Comparison of ENCODE assay signal across 1 cellular context in genomic region chr14:20427231-20428009, GRCh38.
TF ChIP-seq lines count a peak whose summit lies in the region.

No MANE protein-coding gene starts in this region.

TF ChIP-seq in HepG2, 621 proteins besides CTCF, POLR2A, EP300 and RAD21 (continued from another document and continues in another):
- TF ChIP-seq, protein P1, sequence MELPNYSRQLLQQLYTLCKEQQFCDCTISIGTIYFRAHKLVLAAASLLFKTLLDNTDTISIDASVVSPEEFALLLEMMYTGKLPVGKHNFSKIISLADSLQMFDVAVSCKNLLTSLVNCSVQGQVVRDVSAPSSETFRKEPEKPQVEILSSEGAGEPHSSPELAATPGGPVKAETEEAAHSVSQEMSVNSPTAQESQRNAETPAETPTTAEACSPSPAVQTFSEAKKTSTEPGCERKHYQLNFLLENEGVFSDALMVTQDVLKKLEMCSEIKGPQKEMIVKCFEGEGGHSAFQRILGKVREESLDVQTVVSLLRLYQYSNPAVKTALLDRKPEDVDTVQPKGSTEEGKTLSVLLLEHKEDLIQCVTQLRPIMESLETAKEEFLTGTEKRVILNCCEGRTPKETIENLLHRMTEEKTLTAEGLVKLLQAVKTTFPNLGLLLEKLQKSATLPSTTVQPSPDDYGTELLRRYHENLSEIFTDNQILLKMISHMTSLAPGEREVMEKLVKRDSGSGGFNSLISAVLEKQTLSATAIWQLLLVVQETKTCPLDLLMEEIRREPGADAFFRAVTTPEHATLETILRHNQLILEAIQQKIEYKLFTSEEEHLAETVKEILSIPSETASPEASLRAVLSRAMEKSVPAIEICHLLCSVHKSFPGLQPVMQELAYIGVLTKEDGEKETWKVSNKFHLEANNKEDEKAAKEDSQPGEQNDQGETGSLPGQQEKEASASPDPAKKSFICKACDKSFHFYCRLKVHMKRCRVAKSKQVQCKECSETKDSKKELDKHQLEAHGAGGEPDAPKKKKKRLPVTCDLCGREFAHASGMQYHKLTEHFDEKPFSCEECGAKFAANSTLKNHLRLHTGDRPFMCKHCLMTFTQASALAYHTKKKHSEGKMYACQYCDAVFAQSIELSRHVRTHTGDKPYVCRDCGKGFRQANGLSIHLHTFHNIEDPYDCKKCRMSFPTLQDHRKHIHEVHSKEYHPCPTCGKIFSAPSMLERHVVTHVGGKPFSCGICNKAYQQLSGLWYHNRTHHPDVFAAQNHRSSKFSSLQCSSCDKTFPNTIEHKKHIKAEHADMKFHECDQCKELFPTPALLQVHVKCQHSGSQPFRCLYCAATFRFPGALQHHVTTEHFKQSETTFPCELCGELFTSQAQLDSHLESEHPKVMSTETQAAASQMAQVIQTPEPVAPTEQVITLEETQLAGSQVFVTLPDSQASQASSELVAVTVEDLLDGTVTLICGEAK (IDR thresholded peaks at IDR 0.05) = no peak
- TF ChIP-seq, protein P1 (CRISPR knock-in tag; IDR thresholded peaks at IDR 0.05) = no peak
- TF ChIP-seq ZNF660 (CRISPR knock-in tag; IDR thresholded peaks at IDR 0.05; ENCODE audit: borderline replicate concordance, low read depth) = no peak
- no peak for TF ChIP-seq ZNF747 (CRISPR knock-in tag; IDR thresholded peaks at IDR 0.05; ENCODE audit: borderline replicate concordance)
- no peak for TF ChIP-seq FLYWCH1 (CRISPR knock-in tag; IDR thresholded peaks at IDR 0.05)
- no peak for TF ChIP-seq GABPA (IDR thresholded peaks at IDR 0.05; ENCODE audit: low read depth, low read length)
- TF ChIP-seq GABPA (CRISPR knock-in tag; IDR thresholded peaks at IDR 0.05; ENCODE audit: low read depth) = peak; percentile 59
- TF ChIP-seq, protein P2, sequence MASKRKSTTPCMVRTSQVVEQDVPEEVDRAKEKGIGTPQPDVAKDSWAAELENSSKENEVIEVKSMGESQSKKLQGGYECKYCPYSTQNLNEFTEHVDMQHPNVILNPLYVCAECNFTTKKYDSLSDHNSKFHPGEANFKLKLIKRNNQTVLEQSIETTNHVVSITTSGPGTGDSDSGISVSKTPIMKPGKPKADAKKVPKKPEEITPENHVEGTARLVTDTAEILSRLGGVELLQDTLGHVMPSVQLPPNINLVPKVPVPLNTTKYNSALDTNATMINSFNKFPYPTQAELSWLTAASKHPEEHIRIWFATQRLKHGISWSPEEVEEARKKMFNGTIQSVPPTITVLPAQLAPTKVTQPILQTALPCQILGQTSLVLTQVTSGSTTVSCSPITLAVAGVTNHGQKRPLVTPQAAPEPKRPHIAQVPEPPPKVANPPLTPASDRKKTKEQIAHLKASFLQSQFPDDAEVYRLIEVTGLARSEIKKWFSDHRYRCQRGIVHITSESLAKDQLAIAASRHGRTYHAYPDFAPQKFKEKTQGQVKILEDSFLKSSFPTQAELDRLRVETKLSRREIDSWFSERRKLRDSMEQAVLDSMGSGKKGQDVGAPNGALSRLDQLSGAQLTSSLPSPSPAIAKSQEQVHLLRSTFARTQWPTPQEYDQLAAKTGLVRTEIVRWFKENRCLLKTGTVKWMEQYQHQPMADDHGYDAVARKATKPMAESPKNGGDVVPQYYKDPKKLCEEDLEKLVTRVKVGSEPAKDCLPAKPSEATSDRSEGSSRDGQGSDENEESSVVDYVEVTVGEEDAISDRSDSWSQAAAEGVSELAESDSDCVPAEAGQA (IDR thresholded peaks at IDR 0.05; ENCODE audit: low read depth) = no peak
- TF ChIP-seq, protein P2 (CRISPR knock-in tag; IDR thresholded peaks at IDR 0.05; ENCODE audit: borderline replicate concordance) = no peak
- TF ChIP-seq HIVEP1 (CRISPR knock-in tag; IDR thresholded peaks at IDR 0.05) = no peak
- TF ChIP-seq ZNF556 (CRISPR knock-in tag; IDR thresholded peaks at IDR 0.05; ENCODE audit: borderline replicate concordance) = 0 out of 2 replicates have a peak, but pooled peaks have one; percentile 31
- no peak for TF ChIP-seq AKAP8 (CRISPR knock-in tag; IDR thresholded peaks at IDR 0.05)
- TF ChIP-seq GATAD2A (CRISPR knock-in tag; IDR thresholded peaks at IDR 0.05) = peak; percentile 39; the same call in 1 of the 2 replicates
- TF ChIP-seq, protein P3, sequence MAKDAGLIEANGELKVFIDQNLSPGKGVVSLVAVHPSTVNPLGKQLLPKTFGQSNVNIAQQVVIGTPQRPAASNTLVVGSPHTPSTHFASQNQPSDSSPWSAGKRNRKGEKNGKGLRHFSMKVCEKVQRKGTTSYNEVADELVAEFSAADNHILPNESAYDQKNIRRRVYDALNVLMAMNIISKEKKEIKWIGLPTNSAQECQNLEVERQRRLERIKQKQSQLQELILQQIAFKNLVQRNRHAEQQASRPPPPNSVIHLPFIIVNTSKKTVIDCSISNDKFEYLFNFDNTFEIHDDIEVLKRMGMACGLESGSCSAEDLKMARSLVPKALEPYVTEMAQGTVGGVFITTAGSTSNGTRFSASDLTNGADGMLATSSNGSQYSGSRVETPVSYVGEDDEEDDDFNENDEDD (CRISPR knock-in tag; IDR thresholded peaks at IDR 0.05; ENCODE audit: borderline replicate concordance) = peak; percentile 38; the same call in 1 of the 2 replicates
- no peak for TF ChIP-seq FOXK1 (CRISPR knock-in tag; IDR thresholded peaks at IDR 0.05; ENCODE audit: borderline replicate concordance, low read depth)
- TF ChIP-seq ZNF234 (CRISPR knock-in tag; conservative IDR thresholded peaks at IDR 0.05) = no peak
- TF ChIP-seq TRIM24 (CRISPR knock-in tag; IDR thresholded peaks at IDR 0.05) = no peak
- no peak for TF ChIP-seq ZNF589 (CRISPR knock-in tag; conservative IDR thresholded peaks at IDR 0.05)
- TF ChIP-seq RCOR2 (CRISPR knock-in tag; IDR thresholded peaks at IDR 0.05) = no peak
- TF ChIP-seq ZNF776 (CRISPR knock-in tag; IDR thresholded peaks at IDR 0.05) = no peak
- no peak for TF ChIP-seq CENPX (CRISPR knock-in tag; IDR thresholded peaks at IDR 0.05)
- TF ChIP-seq ZNF343 (CRISPR knock-in tag; IDR thresholded peaks at IDR 0.05) = no peak
- TF ChIP-seq ISL2 (CRISPR knock-in tag; IDR thresholded peaks at IDR 0.05) = no peak
- TF ChIP-seq ZBTB46 (CRISPR knock-in tag; IDR thresholded peaks at IDR 0.05; ENCODE audit: borderline replicate concordance) = no peak
- TF ChIP-seq DNMT3B (CRISPR knock-in tag; conservative IDR thresholded peaks at IDR 0.05) = no peak
- peak; percentile 46; the same call in 1 of the 2 replicates for TF ChIP-seq PAXIP1 (CRISPR knock-in tag; conservative IDR thresholded peaks at IDR 0.05)
- no peak for TF ChIP-seq FOXP1 (IDR thresholded peaks at IDR 0.05)
- 0 out of 2 replicates have a peak, but pooled peaks have one; percentile 3 for TF ChIP-seq FOXP1 (CRISPR knock-in tag; IDR thresholded peaks at IDR 0.05)
- TF ChIP-seq GPN1 (CRISPR knock-in tag; IDR thresholded peaks at IDR 0.05; ENCODE audit: borderline replicate concordance) = no peak
- no peak for TF ChIP-seq EHMT2 (IDR thresholded peaks at IDR 0.05; ENCODE audit: borderline replicate concordance, low read depth, low read length)
- TF ChIP-seq, protein P4, sequence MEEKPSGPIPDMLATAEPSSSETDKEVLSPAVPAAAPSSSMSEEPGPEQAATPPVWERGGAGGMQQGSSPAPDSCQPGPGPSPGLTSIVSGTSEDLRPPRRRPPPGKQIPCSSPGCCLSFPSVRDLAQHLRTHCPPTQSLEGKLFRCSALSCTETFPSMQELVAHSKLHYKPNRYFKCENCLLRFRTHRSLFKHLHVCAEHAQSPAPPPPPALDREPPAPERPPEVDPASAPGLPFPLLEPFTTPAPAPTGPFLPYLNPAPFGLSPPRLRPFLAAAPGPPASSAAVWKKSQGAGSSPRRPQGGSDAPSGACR (CRISPR knock-in tag; IDR thresholded peaks at IDR 0.05) = no peak
- no peak for TF ChIP-seq MLLT10 (CRISPR knock-in tag; IDR thresholded peaks at IDR 0.05)
- TF ChIP-seq ATF3 (CRISPR knock-in tag; IDR thresholded peaks at IDR 0.05) = peak; percentile 59; the same call in 1 of the 2 replicates
- no peak for TF ChIP-seq ZNF839 (CRISPR knock-in tag; IDR thresholded peaks at IDR 0.05; ENCODE audit: borderline replicate concordance)
- no peak for TF ChIP-seq ATF7-NPFF (CRISPR knock-in tag; IDR thresholded peaks at IDR 0.05; ENCODE audit: low read depth)
- no peak for TF ChIP-seq FOXO4 (CRISPR knock-in tag; conservative IDR thresholded peaks at IDR 0.05)
- peak; percentile 23; the same call in 1 of the 2 replicates for TF ChIP-seq MED1 (CRISPR knock-in tag; IDR thresholded peaks at IDR 0.05)
